8 cellular contexts compared by ENCODE assay signal in genomic region chrX:12367254-12367653, GRCh38.
"Had no signal": no experiment of that assay in that cellular context is flagged by ENCODE, and none has a peak within 500 bp of the region (broad histone marks: within the 10 kb centered on the region; RNA-seq: fewer than 3 reads in every experiment).

No MANE protein-coding gene starts in this region.

- H3K4me1 Mint-ChIP-seq: H9 had no signal

- H3K4me3 ChIP-seq: GM23248 had no signal

- H2AFZ ChIP-seq: GM23248 had no signal

- H3K27ac Mint-ChIP-seq: H9 had no signal

- DNase-seq: GM23248, GOT3, H9, HCEC 1CT, Kasumi-1, KG1 had no signal

- H3K9ac ChIP-seq: GM23248 had no signal

- FAIRE-seq: H54, HTR-8/SVneo had no signal

- H3K4me3 Mint-ChIP-seq: H9 had no signal

- H3K27ac ChIP-seq: GM23248 had no signal
